In the genomic region with DNA sequence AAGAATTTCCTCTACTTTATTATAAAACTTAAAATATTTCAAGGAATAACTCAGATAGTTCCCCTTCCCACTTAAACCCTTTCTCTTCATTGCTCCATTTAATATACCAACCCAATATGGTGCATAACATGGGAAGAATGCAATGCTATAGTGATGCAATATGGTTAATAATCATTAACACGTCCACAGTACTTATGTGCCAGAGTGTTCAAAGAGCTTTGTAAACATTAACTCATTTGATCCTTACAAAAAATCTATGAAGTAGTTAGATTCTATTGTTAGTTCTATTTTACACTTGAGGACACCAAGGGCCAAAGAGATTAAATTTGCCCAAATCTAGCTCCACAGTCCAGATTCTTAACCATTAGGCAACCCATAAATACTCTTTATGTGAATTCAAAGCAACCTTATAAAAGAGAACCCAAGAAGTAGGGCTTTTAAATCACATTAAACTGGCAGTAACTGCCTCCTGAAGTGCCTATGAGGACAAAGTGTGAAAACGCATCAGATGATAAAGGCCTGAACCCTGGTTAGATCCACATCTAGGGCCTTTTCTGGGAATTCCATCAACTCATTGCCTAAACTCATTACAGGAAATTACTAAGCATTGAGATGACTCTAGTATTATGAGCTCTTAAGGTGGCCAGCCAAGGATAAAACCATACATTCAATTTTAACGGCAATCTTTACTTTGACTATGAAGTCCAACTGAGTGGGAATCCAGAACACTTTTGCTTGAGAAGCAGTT, we compare ENCODE assay signal across 16 cellular contexts.
DNase-seq lines count a peak whose midpoint lies in the region; ATAC-seq, FAIRE-seq and TF ChIP-seq lines count a peak whose summit lies in the region.
"Had no signal": no experiment of that assay in that cellular context is flagged by ENCODE, and none has a peak within 500 bp of the region (broad histone marks: within the 10 kb centered on the region; RNA-seq: fewer than 3 reads in every experiment).

No MANE protein-coding gene starts in this region.

- no peak overlapping the region for H2BK120ac ChIP-seq in mesenchymal stem cell (ENCODE audit: low read depth, low read length)

- H3K27ac Mint-ChIP-seq in stimulated activated naive CD8-positive, alpha-beta T cell treated with anti-CD3 and anti-CD28 coated beads, Interleukin-15, amount 100 ng/mL, for 72 hours, result no peak overlapping the region
- H3K27ac Mint-ChIP-seq in activated T-helper 17 cell treated with anti-CD3 and anti-CD28 coated beads, Interleukin-2, amount 50 U/mL, for 72 hours, result no peak overlapping the region
- H3K27ac Mint-ChIP-seq: activated naive CD8-positive, alpha-beta T cell had no signal

- no TSS peak for BruUV-seq in endothelial cell of umbilical vein (replicated peaks; lab: Mats Ljungman, UMichigan)

- H2BK12ac ChIP-seq in mesenchymal stem cell (ENCODE audit: low read length in 2 of 2), result no peak overlapping the region

- H3K9me3 ChIP-seq in endothelial cell of umbilical vein (replicated peaks; ENCODE audit: control insufficient read depth, insufficient read depth, low read length) (no peaks in the 10 kb centered on the region), mesenchymal stem cell (ENCODE audit: control insufficient read depth, low read length) (no peaks in the 10 kb centered on the region)

- H3K27ac ChIP-seq in endothelial cell of umbilical vein (ENCODE audit: insufficient read depth, low read depth, low read length) (peak overlapping the region; percentile 24), mesenchymal stem cell (ENCODE audit: low read length, poor library complexity, severe bottlenecking) (peak overlapping the region; percentile 77)

- peaks cover 15% of the 10 kb centered on the region for H3K4me1 ChIP-seq in endothelial cell of umbilical vein (ENCODE audit: control insufficient read depth, extremely low read depth, insufficient read depth, low read length)
- no peaks in the 10 kb centered on the region for H3K4me1 ChIP-seq in mesenchymal stem cell (ENCODE audit: control insufficient read depth, insufficient read depth, low read depth, low read length)

- no peaks in the 10 kb centered on the region for H3K9me3 Mint-ChIP-seq in stimulated activated naive CD8-positive, alpha-beta T cell treated with anti-CD3 and anti-CD28 coated beads, Interleukin-15, amount 100 ng/mL, for 72 hours
- H3K9me3 Mint-ChIP-seq in activated T-helper 17 cell treated with anti-CD3 and anti-CD28 coated beads, Interleukin-2, amount 50 U/mL, for 72 hours, result no peaks in the 10 kb centered on the region

- no peaks in the 10 kb centered on the region for H3K9me1 ChIP-seq in endothelial cell of umbilical vein (replicated peaks; ENCODE audit: control insufficient read depth, extremely low read depth, insufficient read depth, low read length)

- H3K79me1 ChIP-seq in mesenchymal stem cell (replicated peaks; ENCODE audit: low read length, poor library complexity, severe bottlenecking), result no peaks in the 10 kb centered on the region

- H3K4me3 Mint-ChIP-seq in stimulated activated naive CD8-positive, alpha-beta T cell treated with anti-CD3 and anti-CD28 coated beads, Interleukin-15, amount 100 ng/mL, for 72 hours, result no peak overlapping the region
- no peak overlapping the region for H3K4me3 Mint-ChIP-seq in activated T-helper 17 cell treated with anti-CD3 and anti-CD28 coated beads, Interleukin-2, amount 50 U/mL, for 72 hours
- H3K4me3 Mint-ChIP-seq: activated naive CD8-positive, alpha-beta T cell had no signal

- H2BK15ac ChIP-seq in mesenchymal stem cell (ENCODE audit: low read depth, poor library complexity, severe bottlenecking), result no peak overlapping the region

- H2AFZ ChIP-seq in endothelial cell of umbilical vein (ENCODE audit: low read depth, low read length) (peak overlapping the region; percentile 78), mesenchymal stem cell (ENCODE audit: low read depth, low read length) (no peak overlapping the region)

- H4K20me1 ChIP-seq in endothelial cell of umbilical vein (replicated peaks; ENCODE audit: control insufficient read depth, extremely low read depth, insufficient read depth, low read length), result no peaks in the 10 kb centered on the region

- DNase-seq in ELR (ENCODE audit: low read depth), result peak; percentile 60
- peak; percentile 53 for DNase-seq in endothelial cell of umbilical vein (ENCODE audit: low read depth, low spot score)
- no peak for DNase-seq in mesenchymal stem cell
- no peak for DNase-seq in stimulated activated naive CD8-positive, alpha-beta T cell treated with anti-CD3 and anti-CD28 coated beads, Interleukin-15, amount 100 ng/mL, for 72 hours
- DNase-seq in NCI-H82 treated with DMSO at 0.1 percent for 48 hours (lab: John Stamatoyannopoulos, UW; ENCODE audit: unreplicated experiment), result no peak
- DNase-seq in COR-L47 (lab: John Stamatoyannopoulos, UW), result no peak
- DNase-seq: glutamatergic neuron; NCI-H1105; NCI-H524 treated with DMSO at 0.1 percent for 48 hours; nucleus accumbens; stimulated activated CD4-positive, alpha-beta T cell treated with anti-CD3 and anti-CD28 coated beads, Interleukin-15, amount 100 ng/mL, for 24 hours had no signal

- H3K4me2 ChIP-seq in endothelial cell of umbilical vein (ENCODE audit: insufficient read depth, low read length), result peak overlapping the region; percentile 25
- H3K4me2 ChIP-seq in mesenchymal stem cell (ENCODE audit: low read length, poor library complexity, severe bottlenecking), result peak overlapping the region; percentile 0

- no peak for TF ChIP-seq POLR2A in endothelial cell of umbilical vein (IDR thresholded peaks at IDR 0.05; ENCODE audit: low read depth, low read length)

- H3K27me3 ChIP-seq in endothelial cell of umbilical vein (ENCODE audit: control insufficient read depth in 2 of 2, insufficient read depth in 2 of 2, low read length in 2 of 2), result no peaks in the 10 kb centered on the region
- H3K27me3 ChIP-seq in mesenchymal stem cell (ENCODE audit: control insufficient read depth in 1 of 2, insufficient read depth in 1 of 2, low read length in 2 of 2), result no peaks in the 10 kb centered on the region

- CTCF ChIA-PET in endothelial cell of umbilical vein (lab: Charles Lee), result interaction anchor here (0.7 to 4.2 kb wide), 14 partner anchors 10 to 173 kb away, joined by 3 to 44 read pairs (median 4); partner anchors contain the start of gene AREG

- H3K4me3 ChIP-seq in endothelial cell of umbilical vein (replicated peaks in 1 of 3; ENCODE audit: insufficient read depth in 1 of 3, low read depth in 1 of 3, low read length in 3 of 3), result no peak overlapping the region
- H3K4me3 ChIP-seq in mesenchymal stem cell (ENCODE audit: insufficient read depth in 1 of 2, low read depth in 1 of 2, low read length in 2 of 2), result no peak overlapping the region

- peak; percentile 52 for ATAC-seq in HG03175 (IDR thresholded peaks at IDR 0.05; ENCODE audit: unreplicated experiment)
- ATAC-seq in stimulated activated naive CD8-positive, alpha-beta T cell treated with anti-CD3 and anti-CD28 coated beads, Interleukin-15, amount 100 ng/mL, for 72 hours, result no peak
- ATAC-seq in activated T-helper 17 cell treated with anti-CD3 and anti-CD28 coated beads, Interleukin-2, amount 50 U/mL, for 72 hours (replicated peaks), result no peak
- ATAC-seq: Right ventricle myocardium inferior had no signal

- H3K36me3 Mint-ChIP-seq in activated T-helper 17 cell treated with anti-CD3 and anti-CD28 coated beads, Interleukin-2, amount 50 U/mL, for 72 hours (ENCODE audit: low read depth), result no peaks in the 10 kb centered on the region
- H3K36me3 Mint-ChIP-seq: activated naive CD8-positive, alpha-beta T cell had no signal

- WGBS in mesenchymal stem cell, result 100% methylated on average over 2 of the region's 3 CpGs

- no peak overlapping the region for H3K18ac ChIP-seq in mesenchymal stem cell (ENCODE audit: low read depth in 1 of 2, low read length in 2 of 2)

- TF ChIP-seq CTCF in endothelial cell of umbilical vein (IDR thresholded peaks at IDR 0.05; ENCODE audit: extremely low read depth in 1 of 2, insufficient read depth in 1 of 2, low read depth in 1 of 2, low read length in 2 of 2), result no peak

- dilution Hi-C loops in endothelial cell of umbilical vein (cut with MboI; ENCODE audit: extremely low pct_ligation_motif_present, low sequenced_read_pairs), result loop anchor here (25.0 kb wide), 1 partner anchor 152 kb away; no protein-coding TSS in a partner anchor

- no peaks in the 10 kb centered on the region for H3K79me2 ChIP-seq in endothelial cell of umbilical vein (ENCODE audit: control insufficient read depth, insufficient read depth, low read length)

- H3K4me1 Mint-ChIP-seq in stimulated activated naive CD8-positive, alpha-beta T cell treated with anti-CD3 and anti-CD28 coated beads, Interleukin-15, amount 100 ng/mL, for 72 hours, result no peaks in the 10 kb centered on the region
- peaks cover 5% of the 10 kb centered on the region for H3K4me1 Mint-ChIP-seq in activated T-helper 17 cell treated with anti-CD3 and anti-CD28 coated beads, Interleukin-2, amount 50 U/mL, for 72 hours

- POLR2A ChIA-PET in endothelial cell of umbilical vein (lab: Charles Lee), result interaction anchor here (0.9 kb wide), 1 partner anchor 86 kb away, joined by 3 read pairs; no protein-coding TSS in a partner anchor

- no peak overlapping the region for H3K4ac ChIP-seq in mesenchymal stem cell (ENCODE audit: low read depth in 1 of 2, low read length in 2 of 2)

- no peak overlapping the region for H4K91ac ChIP-seq in mesenchymal stem cell (ENCODE audit: low read length)

- H4K8ac ChIP-seq in mesenchymal stem cell (ENCODE audit: low read length), result no peak overlapping the region

- H2AK5ac ChIP-seq in mesenchymal stem cell (ENCODE audit: low read length, severe bottlenecking), result no peak overlapping the region

- H3K9ac ChIP-seq in endothelial cell of umbilical vein (replicated peaks; ENCODE audit: extremely low read depth, insufficient read depth, low read length), result no peak overlapping the region
- H3K9ac ChIP-seq in mesenchymal stem cell (ENCODE audit: low read length), result peak overlapping the region; percentile 57

- intact Hi-C loops in endothelial cell of umbilical vein (cut with micrococcal nuclease), result loop anchor here (1.0 to 10.0 kb wide), 2 partner anchors 35 to 304 kb away; no protein-coding TSS in a partner anchor

- H3K27me3 Mint-ChIP-seq in stimulated activated naive CD8-positive, alpha-beta T cell treated with anti-CD3 and anti-CD28 coated beads, Interleukin-15, amount 100 ng/mL, for 72 hours, result peaks cover 16% of the 10 kb centered on the region
- H3K27me3 Mint-ChIP-seq in activated T-helper 17 cell treated with anti-CD3 and anti-CD28 coated beads, Interleukin-2, amount 50 U/mL, for 72 hours, result peaks cover 5% of the 10 kb centered on the region

- FAIRE-seq in endothelial cell of umbilical vein (lab: Jason Lieb, UNC), result no peak
- FAIRE-seq: TTC549 had no signal

- H3K23ac ChIP-seq in mesenchymal stem cell (ENCODE audit: low read length in 2 of 2), result no peak overlapping the region

- H3K36me3 ChIP-seq in endothelial cell of umbilical vein (ENCODE audit: control insufficient read depth in 2 of 2, extremely low read depth in 1 of 2, insufficient read depth in 2 of 2, low read length in 2 of 2), result no peaks in the 10 kb centered on the region
- H3K36me3 ChIP-seq in mesenchymal stem cell (ENCODE audit: control insufficient read depth in 1 of 2, insufficient read depth in 2 of 2, low read depth in 1 of 2, low read length in 2 of 2), result no peaks in the 10 kb centered on the region

- H2BK5ac ChIP-seq in mesenchymal stem cell (ENCODE audit: low read depth, low read length, poor library complexity, severe bottlenecking), result no peak overlapping the region

- H3K14ac ChIP-seq in mesenchymal stem cell (ENCODE audit: low read length in 2 of 2), result no peak overlapping the region

Comparison
In these comparisons a context has a peak if more than half of its experiments do, and no peak if none do; other contexts are left out.
1. DNase-seq: peak in ELR (single experiment) and endothelial cell of umbilical vein (single experiment); none in mesenchymal stem cell (single experiment), stimulated activated naive CD8-positive, alpha-beta T cell treated with anti-CD3 and anti-CD28 coated beads, Interleukin-15, amount 100 ng/mL, for 72 hours (0 of 2), NCI-H82 treated with DMSO at 0.1 percent for 48 hours (single experiment) and COR-L47 (single experiment).